In genomic region chr3:105367406-105368213, GRCh38 we compare ENCODE assay signal across 8 cellular contexts. TPM values are rescaled to one million over a fixed set of nuclear protein-coding genes. Genes with fewer than 3 reads are reported as not detected.
DNase-seq lines count a peak whose midpoint lies in the region; ATAC-seq and TF ChIP-seq lines count a peak whose summit lies in the region.

No MANE protein-coding gene starts in this region.

- peak; percentile 92 for DNase-seq in CD14-positive monocyte (ENCODE audit: low spot score)
- DNase-seq in RKO (ENCODE audit: low spot score), result peak; percentile 84
- peak; percentile 66 for DNase-seq in activated T-helper 9 cell treated with anti-CD3 and anti-CD28 coated beads, Interleukin-2, amount 50 U/mL, for 16 hours (ENCODE audit: low read depth)
- DNase-seq in fibroblast of villous mesenchyme (ENCODE audit: low read depth), result peak; percentile 79
- DNase-seq in nephron progenitor cell, result peak; percentile 47
- peak in 48 of 49 donors; percentile 17 to 83 (median 69) for DNase-seq in substantia nigra (lab: John Stamatoyannopoulos, UW)

- peak overlapping the region; percentile 88 for H3K4me3 ChIP-seq in fibroblast of villous mesenchyme (ENCODE audit: low read depth, low read length)

- H3K27ac ChIP-seq in substantia nigra (ENCODE audit: low read depth, low read length, poor library complexity, severe bottlenecking), result peak overlapping the region; percentile 96

- H3K4me3 Mint-ChIP-seq in CD14-positive monocyte (peak overlapping the region; percentile 92 to 97), nephron progenitor cell (peak overlapping the region; percentile 95)

- H3K36me3 Mint-ChIP-seq in CD14-positive monocyte, result no peaks in the 10 kb centered on the region
- H3K36me3 Mint-ChIP-seq in nephron progenitor cell (ENCODE audit: low read depth), result no peaks in the 10 kb centered on the region

- H3K27me3 Mint-ChIP-seq in CD14-positive monocyte (ENCODE audit: low read depth in 3 of 3) (peaks cover 0 to 12% (median 11%) of the 10 kb centered on the region in 3 donors), nephron progenitor cell (ENCODE audit: low read depth, poor library complexity) (peaks cover 21% of the 10 kb centered on the region)

- peak; percentile 25 for ATAC-seq in GM19324 (IDR thresholded peaks at IDR 0.05; ENCODE audit: low FRiP score, unreplicated experiment)
- ATAC-seq in HG03460 (IDR thresholded peaks at IDR 0.05; ENCODE audit: unreplicated experiment), result peak; percentile 28

- TF ChIP-seq CTCF in CD14-positive monocyte (IDR thresholded peaks at IDR 0.05) (no peak), fibroblast of villous mesenchyme (IDR thresholded peaks at IDR 0.05; ENCODE audit: insufficient read depth, low read depth, low read length) (peak; percentile 28), nephron progenitor cell (IDR thresholded peaks at IDR 0.05) (no peak)

- H3K9me3 Mint-ChIP-seq in CD14-positive monocyte (peaks cover 0 to 3% (median 0%) of the 10 kb centered on the region in 7 donors), nephron progenitor cell (no peaks in the 10 kb centered on the region)

- intact Hi-C loops in CD14-positive monocyte (cut with micrococcal nuclease), result loop anchor here in 1 of 2 donors (5.0 to 10.0 kb wide), 2 partner anchors 35 to 53 kb away; no protein-coding TSS in a partner anchor

- H3K4me1 Mint-ChIP-seq in CD14-positive monocyte (peaks cover 32% of the 10 kb centered on the region), nephron progenitor cell (peaks cover 57% of the 10 kb centered on the region)

- H3K27ac Mint-ChIP-seq in CD14-positive monocyte, result peak overlapping the region; percentile 98 to 100 (median 99)
- peak overlapping the region; percentile 92 for H3K27ac Mint-ChIP-seq in nephron progenitor cell

RNA-seq across cellular contexts. Expression of gene ALCAM, which starts 0.9 kb away (rescaled TPM):
- 1 to 10 TPM; 7.9 to 8.0 TPM for polyA plus RNA-seq in CD14-positive monocyte
- 86.3 and 139 TPM in 2 replicates for total RNA-seq in fibroblast of villous mesenchyme

Comparison
In these comparisons a context has a peak if more than half of its experiments do, and no peak if none do; other contexts are left out.
1. Peak in every context shown above with its lines: DNase-seq, ATAC-seq, H3K4me3 ChIP-seq and H3K27ac ChIP-seq.